ENCODE assay signal across 19 cellular contexts in genomic region chr10:133310789-133311188, GRCh38. TPM values are rescaled to one million over a fixed set of nuclear protein-coding genes. Genes with fewer than 3 reads are reported as not detected.
DNase-seq lines count a peak whose midpoint lies in the region; ATAC-seq and TF ChIP-seq lines count a peak whose summit lies in the region.
"Had no signal": no experiment of that assay in that cellular context is flagged by ENCODE, and none has a peak within 500 bp of the region (broad histone marks: within the 10 kb centered on the region; RNA-seq: fewer than 3 reads in every experiment).

No MANE protein-coding gene starts in this region.

- no peak overlapping the region for H3K27ac ChIP-seq in CD4-positive, alpha-beta T cell (ENCODE audit: low read depth, low read length)
- no peak overlapping the region for H3K27ac ChIP-seq in uterus
- H3K27ac ChIP-seq: BLaER1, PC-9 had no signal

- H3K27me3 ChIP-seq in CD4-positive, alpha-beta T cell (ENCODE audit: control insufficient read depth, insufficient read depth, low read length), result no peaks in the 10 kb centered on the region
- no peaks in the 10 kb centered on the region for H3K27me3 ChIP-seq in uterus
- H3K27me3 ChIP-seq: BLaER1 had no signal

- H3K4me1 ChIP-seq in uterus, result peaks cover 5 to 13% of the 10 kb centered on the region in 2 donors

- DNase-seq in CD4-positive, alpha-beta T cell, result no peak
- DNase-seq in endothelial cell (ENCODE audit: low spot score), result no peak
- DNase-seq in progenitor cell of endocrine pancreas (ENCODE audit: low spot score, unreplicated experiment), result no peak
- no peak for DNase-seq in UCSD-AML1 (lab: John Stamatoyannopoulos, UW; ENCODE audit: unreplicated experiment)
- no peak for DNase-seq in uterus
- DNase-seq: HCEC 1CT, KBM-7, NCI-H1092 treated with DMSO at 0.1 percent for 48 hours, NCI-H1694 treated with DMSO at 0.1 percent for 48 hours, PC-9, SK-N-SH had no signal

- no peak for ATAC-seq in CD4-positive, alpha-beta T cell (ENCODE audit: poor library complexity)
- ATAC-seq in HG02970 (IDR thresholded peaks at IDR 0.05; ENCODE audit: low FRiP score, unreplicated experiment), result no peak
- ATAC-seq: GM12878, Right ventricle myocardium inferior had no signal

- CTCF ChIA-PET in CD4-positive, alpha-beta T cell (lab: Charles Lee), result no interaction called here

- H3K9me3 Mint-ChIP-seq in CD4-positive, alpha-beta T cell, result no peaks in the 10 kb centered on the region
- H3K9me3 Mint-ChIP-seq in IgD-negative memory B cell, result no peaks in the 10 kb centered on the region
- no peaks in the 10 kb centered on the region for H3K9me3 Mint-ChIP-seq in endothelial cell (ENCODE audit: unreplicated experiment)
- no peaks in the 10 kb centered on the region for H3K9me3 Mint-ChIP-seq in progenitor cell of endocrine pancreas (ENCODE audit: low read depth)

- intact Hi-C loops in CD4-positive, alpha-beta T cell (cut with DNase I, micrococcal nuclease), result no loop called here
- intact Hi-C loops in uterus (cut with DNase I; ENCODE audit: low total_unique reads), result no loop called here

- peaks cover 45% of the 10 kb centered on the region for H3K36me3 Mint-ChIP-seq in CD4-positive, alpha-beta T cell (ENCODE audit: low read depth)
- H3K36me3 Mint-ChIP-seq in IgD-negative memory B cell (no peaks in the 10 kb centered on the region), endothelial cell (ENCODE audit: low read depth, unreplicated experiment) (peaks cover 13% of the 10 kb centered on the region), progenitor cell of endocrine pancreas (ENCODE audit: insufficient read depth) (peaks cover 3% of the 10 kb centered on the region)

- no peaks in the 10 kb centered on the region for H3K36me3 ChIP-seq in uterus

- H3K4me1 Mint-ChIP-seq in CD4-positive, alpha-beta T cell (ENCODE audit: low read depth), result peaks cover 24% of the 10 kb centered on the region
- H3K4me1 Mint-ChIP-seq in IgD-negative memory B cell (peaks cover 13 to 21% (median 17%) of the 10 kb centered on the region in 3 donors), endothelial cell (ENCODE audit: unreplicated experiment) (peaks cover 13% of the 10 kb centered on the region), progenitor cell of endocrine pancreas (ENCODE audit: low read depth) (peaks cover 8% of the 10 kb centered on the region)

- TF ChIP-seq CTCF in CD4-positive, alpha-beta T cell (IDR thresholded peaks at IDR 0.05), result no peak
- TF ChIP-seq CTCF in endothelial cell (IDR thresholded peaks at IDR 0.05; ENCODE audit: unreplicated experiment) (no peak), progenitor cell of endocrine pancreas (IDR thresholded peaks at IDR 0.05; ENCODE audit: unreplicated experiment) (no peak), uterus (IDR thresholded peaks at IDR 0.05) (no peak)

- peaks cover 7% of the 10 kb centered on the region for H3K27me3 Mint-ChIP-seq in CD4-positive, alpha-beta T cell
- H3K27me3 Mint-ChIP-seq in IgD-negative memory B cell (no peaks in the 10 kb centered on the region), endothelial cell (ENCODE audit: unreplicated experiment) (peaks cover 14% of the 10 kb centered on the region), progenitor cell of endocrine pancreas (no peaks in the 10 kb centered on the region)

- peak overlapping the region; percentile 45 for H3K4me3 Mint-ChIP-seq in CD4-positive, alpha-beta T cell
- H3K4me3 Mint-ChIP-seq in IgD-negative memory B cell (peak overlapping the region in 1 of 4 donors; percentile 86), endothelial cell (ENCODE audit: unreplicated experiment) (peak overlapping the region; percentile 77), progenitor cell of endocrine pancreas (ENCODE audit: low read depth) (peak overlapping the region; percentile 37)

- H3K9me3 ChIP-seq in CD4-positive, alpha-beta T cell (ENCODE audit: control insufficient read depth, low read length), result no peaks in the 10 kb centered on the region
- no peaks in the 10 kb centered on the region for H3K9me3 ChIP-seq in uterus
- H3K9me3 ChIP-seq: SK-N-SH had no signal

- no peak overlapping the region for H3K4me3 ChIP-seq in uterus
- H3K4me3 ChIP-seq: BLaER1, GM12878, PC-9 had no signal

- peak overlapping the region; percentile 67 for H3K27ac Mint-ChIP-seq in CD4-positive, alpha-beta T cell
- H3K27ac Mint-ChIP-seq in IgD-negative memory B cell (peak overlapping the region; percentile 10 to 95 (median 40)), endothelial cell (ENCODE audit: unreplicated experiment) (no peak overlapping the region), progenitor cell of endocrine pancreas (no peak overlapping the region)

- TF ChIP-seq POLR2A in uterus (IDR thresholded peaks at IDR 0.05), result no peak

- POLR2A ChIA-PET in CD4-positive, alpha-beta T cell (lab: Charles Lee), result no interaction called here

RNA-seq across cellular contexts. Expression of gene ZNF511, which starts 2.1 kb away (rescaled TPM):
- total RNA-seq in CD4-positive, alpha-beta T cell, result 10 to 100 TPM; 38.1 to 40.9 TPM
- 107 TPM for polyA plus RNA-seq in IgD-negative memory B cell
- total RNA-seq in endothelial cell (ENCODE audit: unreplicated experiment) (18.6 TPM), progenitor cell of endocrine pancreas (54.2 and 56.8 TPM in 2 replicates), uterus (10 to 100 TPM; 23.1 to 45.5 (median 30.0) TPM)

RNA-seq across cellular contexts. Expression of gene TUBGCP2, which starts 2.1 kb away (rescaled TPM):
- 10 to 100 TPM; 89.3 to 94.2 TPM for total RNA-seq in CD4-positive, alpha-beta T cell
- 32.1 TPM for polyA plus RNA-seq in IgD-negative memory B cell
- 50.7 TPM for total RNA-seq in endothelial cell (ENCODE audit: unreplicated experiment)
- total RNA-seq in progenitor cell of endocrine pancreas, result 63.2 and 77.0 TPM in 2 replicates
- total RNA-seq in uterus, result 10 to 100 TPM; 26.8 to 61.9 (median 44.4) TPM

RNA-seq across cellular contexts. Expression of gene CALY, which starts 25.9 kb away (rescaled TPM):
- total RNA-seq in CD4-positive, alpha-beta T cell, result 1 to 10 TPM; 3.8 to 3.9 TPM
- polyA plus RNA-seq in IgD-negative memory B cell, result not detected
- total RNA-seq in endothelial cell (ENCODE audit: unreplicated experiment), result not detected
- 2.3 and 2.5 TPM in 2 replicates for total RNA-seq in progenitor cell of endocrine pancreas
- total RNA-seq in uterus, result under 1 TPM in 1 of 4 donors, not detected in 3; 0.69 TPM
- total RNA-seq: GM12878, M059J, PC-9, Right ventricle myocardium inferior had no signal

RNA-seq across cellular contexts. Expression of gene ADAM8, which starts 34.1 kb away (rescaled TPM):
- 10 to 100 TPM; 95.6 to 95.9 TPM for total RNA-seq in CD4-positive, alpha-beta T cell
- polyA plus RNA-seq in IgD-negative memory B cell, result 70.9 TPM
- total RNA-seq in endothelial cell (ENCODE audit: unreplicated experiment) (1.5 TPM), progenitor cell of endocrine pancreas (13.7 and 16.3 TPM in 2 replicates), uterus (1 to 10 TPM in 3 of 4 donors, not detected in 1; 5.1 to 7.6 (median 5.9) TPM)

RNA-seq across cellular contexts. Expression of gene PRAP1, which starts 36.4 kb away (rescaled TPM):
- total RNA-seq in CD4-positive, alpha-beta T cell, result not detected
- polyA plus RNA-seq in IgD-negative memory B cell, result not detected
- not detected for total RNA-seq in endothelial cell (ENCODE audit: unreplicated experiment)
- 0.62 TPM in 1 of 2 replicates, not detected in the other for total RNA-seq in progenitor cell of endocrine pancreas
- not detected for total RNA-seq in uterus
- total RNA-seq: GM12878, HT1080, M059J, PC-9, Right ventricle myocardium inferior had no signal
- polyA plus RNA-seq: AG04450 had no signal

Comparison
In these comparisons a context has a peak if more than half of its experiments do, and no peak if none do; other contexts are left out.
1. H3K27ac Mint-ChIP-seq: peak in CD4-positive, alpha-beta T cell (single experiment) and IgD-negative memory B cell (3 of 3); none in endothelial cell (single experiment) and progenitor cell of endocrine pancreas (single experiment).